ENCODE assay signal across 13 cellular contexts in the genomic region with DNA sequence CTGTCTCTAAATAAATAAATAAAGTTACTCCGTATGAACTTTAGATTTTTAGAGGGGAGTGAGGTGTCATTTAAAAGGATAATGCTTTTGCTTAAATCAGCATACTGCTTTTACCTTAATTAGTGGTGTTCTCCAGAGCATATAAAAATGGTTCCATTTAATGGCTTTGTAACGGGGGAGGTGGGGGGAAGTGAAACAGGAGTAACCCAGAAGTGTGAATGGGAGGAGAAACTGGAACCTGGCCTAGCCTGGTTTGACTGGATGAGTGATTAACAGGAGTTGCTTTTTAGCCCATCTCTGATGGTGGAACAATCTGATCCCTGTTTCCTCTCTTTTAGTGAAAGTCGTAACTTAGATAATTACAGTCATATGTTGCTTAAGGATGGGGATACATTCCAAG. TPM values are rescaled to one million over a fixed set of nuclear protein-coding genes. Genes with fewer than 3 reads are reported as not detected.
A peak's percentile ranks its signal among the peaks of the same experiment; 100 is the strongest.
DNase-seq lines count a peak whose midpoint lies in the region; ATAC-seq and TF ChIP-seq lines count a peak whose summit lies in the region.
"Had no signal": no experiment of that assay in that cellular context is flagged by ENCODE, and none has a peak within 500 bp of the region (broad histone marks: within the 10 kb centered on the region; RNA-seq: fewer than 3 reads in every experiment).

No MANE protein-coding gene starts in this region.

- H3K4me1 ChIP-seq in iPS-18a (ENCODE audit: control insufficient read depth, low read depth, low read length): peaks cover 13% of the 10 kb centered on the region
- peaks cover 19% of the 10 kb centered on the region for H3K4me1 ChIP-seq in thymus (ENCODE audit: control insufficient read depth, insufficient read depth, low read length)

- H3K27me3 ChIP-seq in iPS-18a (ENCODE audit: control insufficient read depth, insufficient read depth, low read length) (no peaks in the 10 kb centered on the region), thymus (ENCODE audit: control insufficient read depth, insufficient read depth) (no peaks in the 10 kb centered on the region)

- H3K4me3 ChIP-seq in iPS-18a (ENCODE audit: low read length): peak overlapping the region; percentile 83
- H3K4me3 ChIP-seq in thymus (ENCODE audit: low read length): no peak overlapping the region

- no peak for ATAC-seq in activated T-cell treated with anti-CD3 and anti-CD28 coated beads, Interleukin-2, amount 50 U/mL, for 4 hours
- ATAC-seq in GM21786 (IDR thresholded peaks at IDR 0.05; ENCODE audit: unreplicated experiment): no peak
- ATAC-seq: sciatic nerve had no signal

- H3K27ac ChIP-seq in RWPE1: peak overlapping the region; percentile 77; the same call in 1 of the 2 replicates
- no peak overlapping the region for H3K27ac ChIP-seq in iPS-18a (ENCODE audit: low read length)
- H3K27ac ChIP-seq in thymus (ENCODE audit: low read depth): peak overlapping the region; percentile 9

- peaks cover 27% of the 10 kb centered on the region for H3K36me3 ChIP-seq in iPS-18a (ENCODE audit: control insufficient read depth, low read depth, low read length)
- H3K36me3 ChIP-seq in thymus (ENCODE audit: control insufficient read depth, insufficient read depth): peaks cover 8% of the 10 kb centered on the region

- CTCF ChIA-PET in RWPE1 (lab: Yijun Ruan, JAX): no interaction called here

- POLR2A ChIA-PET in RWPE1 (lab: Yijun Ruan, JAX; ENCODE audit: low non-redundant PET): no interaction called here

- H3K4me3 Mint-ChIP-seq in activated T-cell treated with anti-CD3 and anti-CD28 coated beads, Interleukin-2, amount 50 U/mL, for 4 hours: peak overlapping the region; percentile 85

- no peak for TF ChIP-seq CTCF in RWPE1 (conservative IDR thresholded peaks at IDR 0.05; ENCODE audit: low read depth)

- peaks cover 60% of the 10 kb centered on the region for H3K4me1 Mint-ChIP-seq in activated T-cell treated with anti-CD3 and anti-CD28 coated beads, Interleukin-2, amount 50 U/mL, for 4 hours (ENCODE audit: low read depth)

- H3K27me3 Mint-ChIP-seq in activated T-cell treated with anti-CD3 and anti-CD28 coated beads, Interleukin-2, amount 50 U/mL, for 4 hours (ENCODE audit: low read depth): no peaks in the 10 kb centered on the region

- H3K9me3 ChIP-seq in iPS-18a (ENCODE audit: control insufficient read depth, low read depth, low read length): no peaks in the 10 kb centered on the region
- no peaks in the 10 kb centered on the region for H3K9me3 ChIP-seq in thymus (ENCODE audit: control insufficient read depth)

- no peak overlapping the region for H3K9ac ChIP-seq in iPS-18a (ENCODE audit: low read length)

- peaks cover 16% of the 10 kb centered on the region for H3K36me3 Mint-ChIP-seq in activated T-cell treated with anti-CD3 and anti-CD28 coated beads, Interleukin-2, amount 50 U/mL, for 4 hours (ENCODE audit: insufficient read depth)

- no peak for DNase-seq in activated T-cell treated with anti-CD3 and anti-CD28 coated beads, Interleukin-2, amount 50 U/mL, for 4 hours
- no peak for DNase-seq in activated T-cell treated with anti-CD3 and anti-CD28 coated beads, Interleukin-2, amount 50 U/mL, for 48 hours
- no peak for DNase-seq in RWPE1 (ENCODE audit: low spot score)
- no peak for DNase-seq in HK-2 (ENCODE audit: unreplicated experiment)
- DNase-seq in NCI-H774 (lab: John Stamatoyannopoulos, UW): no peak
- DNase-seq: NCI-H1092 treated with DMSO at 0.1 percent for 48 hours; stimulated activated naive CD4-positive, alpha-beta T cell; T-helper 9 cell had no signal

- H3K9me3 Mint-ChIP-seq in activated T-cell treated with anti-CD3 and anti-CD28 coated beads, Interleukin-2, amount 50 U/mL, for 4 hours: no peaks in the 10 kb centered on the region

- 93% methylated on average over 3 of the region's 3 CpGs for WGBS in thymus

RNA-seq across cellular contexts. Expression of a gene that starts 1.6 kb away (rescaled TPM):
- 100 to 1,000 TPM; 157 to 165 (median 164) TPM for total RNA-seq in activated T-cell treated with anti-CD3 and anti-CD28 coated beads, Interleukin-2, amount 50 U/mL, for 4 hours
- polyA plus RNA-seq in thymus: 129 TPM

RNA-seq across cellular contexts. Expression of a gene that starts 36.5 kb away (rescaled TPM):
- total RNA-seq in activated T-cell treated with anti-CD3 and anti-CD28 coated beads, Interleukin-2, amount 50 U/mL, for 4 hours: under 1 TPM; 0.15 to 0.49 (median 0.40) TPM
- 0.64 TPM for polyA plus RNA-seq in thymus
- total RNA-seq: glomerular endothelial cell had no signal

RNA-seq across cellular contexts. Expression of a gene that starts 40.7 kb away (rescaled TPM):
- not detected for total RNA-seq in activated T-cell treated with anti-CD3 and anti-CD28 coated beads, Interleukin-2, amount 50 U/mL, for 4 hours
- polyA plus RNA-seq in thymus: 26.4 TPM
- total RNA-seq: glomerular endothelial cell had no signal
